1 cellular context compared by ENCODE assay signal in genomic region chr20:10065154-10065833, GRCh38.
TF ChIP-seq lines count a peak whose summit lies in the region.

No MANE protein-coding gene starts in this region.

TF ChIP-seq in HEK293, 187 proteins besides CTCF, POLR2A, EP300 and RAD21 (continued from another document):
- TF ChIP-seq, protein P1, sequence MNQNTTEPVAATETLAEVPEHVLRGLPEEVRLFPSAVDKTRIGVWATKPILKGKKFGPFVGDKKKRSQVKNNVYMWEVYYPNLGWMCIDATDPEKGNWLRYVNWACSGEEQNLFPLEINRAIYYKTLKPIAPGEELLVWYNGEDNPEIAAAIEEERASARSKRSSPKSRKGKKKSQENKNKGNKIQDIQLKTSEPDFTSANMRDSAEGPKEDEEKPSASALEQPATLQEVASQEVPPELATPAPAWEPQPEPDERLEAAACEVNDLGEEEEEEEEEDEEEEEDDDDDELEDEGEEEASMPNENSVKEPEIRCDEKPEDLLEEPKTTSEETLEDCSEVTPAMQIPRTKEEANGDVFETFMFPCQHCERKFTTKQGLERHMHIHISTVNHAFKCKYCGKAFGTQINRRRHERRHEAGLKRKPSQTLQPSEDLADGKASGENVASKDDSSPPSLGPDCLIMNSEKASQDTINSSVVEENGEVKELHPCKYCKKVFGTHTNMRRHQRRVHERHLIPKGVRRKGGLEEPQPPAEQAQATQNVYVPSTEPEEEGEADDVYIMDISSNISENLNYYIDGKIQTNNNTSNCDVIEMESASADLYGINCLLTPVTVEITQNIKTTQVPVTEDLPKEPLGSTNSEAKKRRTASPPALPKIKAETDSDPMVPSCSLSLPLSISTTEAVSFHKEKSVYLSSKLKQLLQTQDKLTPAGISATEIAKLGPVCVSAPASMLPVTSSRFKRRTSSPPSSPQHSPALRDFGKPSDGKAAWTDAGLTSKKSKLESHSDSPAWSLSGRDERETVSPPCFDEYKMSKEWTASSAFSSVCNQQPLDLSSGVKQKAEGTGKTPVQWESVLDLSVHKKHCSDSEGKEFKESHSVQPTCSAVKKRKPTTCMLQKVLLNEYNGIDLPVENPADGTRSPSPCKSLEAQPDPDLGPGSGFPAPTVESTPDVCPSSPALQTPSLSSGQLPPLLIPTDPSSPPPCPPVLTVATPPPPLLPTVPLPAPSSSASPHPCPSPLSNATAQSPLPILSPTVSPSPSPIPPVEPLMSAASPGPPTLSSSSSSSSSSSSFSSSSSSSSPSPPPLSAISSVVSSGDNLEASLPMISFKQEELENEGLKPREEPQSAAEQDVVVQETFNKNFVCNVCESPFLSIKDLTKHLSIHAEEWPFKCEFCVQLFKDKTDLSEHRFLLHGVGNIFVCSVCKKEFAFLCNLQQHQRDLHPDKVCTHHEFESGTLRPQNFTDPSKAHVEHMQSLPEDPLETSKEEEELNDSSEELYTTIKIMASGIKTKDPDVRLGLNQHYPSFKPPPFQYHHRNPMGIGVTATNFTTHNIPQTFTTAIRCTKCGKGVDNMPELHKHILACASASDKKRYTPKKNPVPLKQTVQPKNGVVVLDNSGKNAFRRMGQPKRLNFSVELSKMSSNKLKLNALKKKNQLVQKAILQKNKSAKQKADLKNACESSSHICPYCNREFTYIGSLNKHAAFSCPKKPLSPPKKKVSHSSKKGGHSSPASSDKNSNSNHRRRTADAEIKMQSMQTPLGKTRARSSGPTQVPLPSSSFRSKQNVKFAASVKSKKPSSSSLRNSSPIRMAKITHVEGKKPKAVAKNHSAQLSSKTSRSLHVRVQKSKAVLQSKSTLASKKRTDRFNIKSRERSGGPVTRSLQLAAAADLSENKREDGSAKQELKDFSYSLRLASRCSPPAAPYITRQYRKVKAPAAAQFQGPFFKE (tag by site-specific recombination; IDR thresholded peaks at IDR 0.05; ENCODE audit: borderline replicate concordance): no peak
- TF ChIP-seq ZNF112 (tag by site-specific recombination; IDR thresholded peaks at IDR 0.05) (no peak), ZNF549 (tag by site-specific recombination; IDR thresholded peaks at IDR 0.05) (no peak), ZNF366 (tag by site-specific recombination; conservative IDR thresholded peaks at IDR 0.05) (peak; percentile 74)
